Comparison of ENCODE assay signal across 9 cellular contexts in genomic region chr1:157090196-157090647, GRCh38. TPM values are rescaled to one million over a fixed set of nuclear protein-coding genes. Genes with fewer than 3 reads are reported as not detected.
DNase-seq lines count a peak whose midpoint lies in the region; ATAC-seq lines count a peak whose summit lies in the region.
"Had no signal": no experiment of that assay in that cellular context is flagged by ENCODE, and none has a peak within 500 bp of the region (broad histone marks: within the 10 kb centered on the region; RNA-seq: fewer than 3 reads in every experiment).

No MANE protein-coding gene starts in this region.

- H2BK15ac ChIP-seq in neuronal stem cell (ENCODE audit: low read length), result no peak overlapping the region

- no peaks in the 10 kb centered on the region for H3K9me3 ChIP-seq in neuronal stem cell (replicated peaks in 1 of 2; ENCODE audit: control insufficient read depth in 2 of 2, insufficient read depth in 1 of 2, low read depth in 1 of 2, low read length in 2 of 2)

- no peak overlapping the region for H4K8ac ChIP-seq in neuronal stem cell (ENCODE audit: low read depth, low read length)

- no peak overlapping the region for H3K4me2 ChIP-seq in neuronal stem cell (ENCODE audit: insufficient read depth, low read length, poor library complexity, severe bottlenecking)

- no peak overlapping the region for H4K91ac ChIP-seq in neuronal stem cell (ENCODE audit: low read depth, low read length, poor library complexity)

- H3K27me3 ChIP-seq in neuronal stem cell (ENCODE audit: control insufficient read depth in 3 of 3, insufficient read depth in 3 of 3, low read depth in 1 of 3, low read length in 3 of 3), result peaks cover 0 to 42% (median 0%) of the 10 kb centered on the region in 3 experiments

- DNase-seq in EH (ENCODE audit: low read depth) (peak; percentile 83), LHCN-M2 (ENCODE audit: low read depth) (peak; percentile 71), SHP77 (lab: John Stamatoyannopoulos, UW) (peak; percentile 81 to 83), fibroblast of the conjunctiva (ENCODE audit: low read depth) (peak; percentile 90), neuronal stem cell (ENCODE audit: low spot score) (peak; percentile 81)
- DNase-seq in stimulated activated naive CD8-positive, alpha-beta T cell treated with anti-CD3 and anti-CD28 coated beads, Interleukin-15, amount 100 ng/mL, for 72 hours, result peak; percentile 82 to 83

- H2AFZ ChIP-seq in neuronal stem cell (ENCODE audit: low read length), result peak overlapping the region; percentile 18

- H3K4ac ChIP-seq in neuronal stem cell (ENCODE audit: low read length), result no peak overlapping the region

- no peak overlapping the region for H2BK120ac ChIP-seq in neuronal stem cell (ENCODE audit: low read depth, low read length)

- no peaks in the 10 kb centered on the region for H3K4me1 Mint-ChIP-seq in activated T-helper 17 cell treated with anti-CD3 and anti-CD28 coated beads, Interleukin-2, amount 50 U/mL, for 72 hours
- peaks cover 5% of the 10 kb centered on the region for H3K4me1 Mint-ChIP-seq in stimulated activated naive CD8-positive, alpha-beta T cell treated with anti-CD3 and anti-CD28 coated beads, Interleukin-15, amount 100 ng/mL, for 72 hours

- H3K14ac ChIP-seq in neuronal stem cell (ENCODE audit: low read length), result no peak overlapping the region

- H3K27me3 Mint-ChIP-seq in activated T-helper 17 cell treated with anti-CD3 and anti-CD28 coated beads, Interleukin-2, amount 50 U/mL, for 72 hours, result no peaks in the 10 kb centered on the region
- peaks cover 9% of the 10 kb centered on the region for H3K27me3 Mint-ChIP-seq in stimulated activated naive CD8-positive, alpha-beta T cell treated with anti-CD3 and anti-CD28 coated beads, Interleukin-15, amount 100 ng/mL, for 72 hours

- no peaks in the 10 kb centered on the region for H3K36me3 ChIP-seq in neuronal stem cell (replicated peaks in 1 of 2; ENCODE audit: control insufficient read depth in 2 of 2, insufficient read depth in 2 of 2, low read length in 2 of 2)

- WGBS in neuronal stem cell (ENCODE audit: extremely low coverage in 2 of 2, insufficient read length in 2 of 2, insufficient replicate concordance in 1 of 2), 2 donors, result no CpG with 5 or more reads among the region's 10 CpGs

- no peaks in the 10 kb centered on the region for H3K9me3 Mint-ChIP-seq in activated T-helper 17 cell treated with anti-CD3 and anti-CD28 coated beads, Interleukin-2, amount 50 U/mL, for 72 hours
- no peaks in the 10 kb centered on the region for H3K9me3 Mint-ChIP-seq in stimulated activated naive CD8-positive, alpha-beta T cell treated with anti-CD3 and anti-CD28 coated beads, Interleukin-15, amount 100 ng/mL, for 72 hours

- no peak overlapping the region for H3K23ac ChIP-seq in neuronal stem cell (ENCODE audit: low read depth, low read length, poor library complexity)

- H3K79me1 ChIP-seq in neuronal stem cell (ENCODE audit: low read depth, low read length), result no peaks in the 10 kb centered on the region

- peaks cover 0 to 7% of the 10 kb centered on the region in 2 donors for H3K4me1 ChIP-seq in neuronal stem cell (ENCODE audit: control insufficient read depth in 2 of 2, insufficient read depth in 1 of 2, low read depth in 1 of 2, low read length in 2 of 2)

- no peak overlapping the region for H2AK5ac ChIP-seq in neuronal stem cell (ENCODE audit: low read depth, low read length)

- peak overlapping the region; percentile 63 for H2BK12ac ChIP-seq in neuronal stem cell (ENCODE audit: low read length)

- peak; percentile 85 for ATAC-seq in activated T-helper 17 cell treated with anti-CD3 and anti-CD28 coated beads, Interleukin-2, amount 50 U/mL, for 72 hours (replicated peaks)
- ATAC-seq in stimulated activated naive CD8-positive, alpha-beta T cell treated with anti-CD3 and anti-CD28 coated beads, Interleukin-15, amount 100 ng/mL, for 72 hours, result peak; percentile 91
- ATAC-seq in GM21515 (IDR thresholded peaks at IDR 0.05; ENCODE audit: unreplicated experiment), result no peak

- H3K4me3 ChIP-seq in neuronal stem cell (ENCODE audit: low read length in 2 of 2), result no peak overlapping the region

- no peak overlapping the region for H3K27ac ChIP-seq in neuronal stem cell (replicated peaks; ENCODE audit: low read length)
- H3K27ac ChIP-seq: epithelial cell of prostate had no signal

- no peaks in the 10 kb centered on the region for H3K36me3 Mint-ChIP-seq in activated T-helper 17 cell treated with anti-CD3 and anti-CD28 coated beads, Interleukin-2, amount 50 U/mL, for 72 hours (ENCODE audit: low read depth)

- H3K4me3 Mint-ChIP-seq in activated T-helper 17 cell treated with anti-CD3 and anti-CD28 coated beads, Interleukin-2, amount 50 U/mL, for 72 hours, result no peak overlapping the region
- no peak overlapping the region for H3K4me3 Mint-ChIP-seq in stimulated activated naive CD8-positive, alpha-beta T cell treated with anti-CD3 and anti-CD28 coated beads, Interleukin-15, amount 100 ng/mL, for 72 hours

- H2BK5ac ChIP-seq in neuronal stem cell (ENCODE audit: low read length), result no peak overlapping the region

- no peak overlapping the region for H3K27ac Mint-ChIP-seq in activated T-helper 17 cell treated with anti-CD3 and anti-CD28 coated beads, Interleukin-2, amount 50 U/mL, for 72 hours
- no peak overlapping the region for H3K27ac Mint-ChIP-seq in stimulated activated naive CD8-positive, alpha-beta T cell treated with anti-CD3 and anti-CD28 coated beads, Interleukin-15, amount 100 ng/mL, for 72 hours

- H3K18ac ChIP-seq in neuronal stem cell (ENCODE audit: low read length), result no peak overlapping the region

- no peak overlapping the region for H3K9ac ChIP-seq in neuronal stem cell (ENCODE audit: low read depth, low read length, poor library complexity)

RNA-seq across cellular contexts. Expression of gene ETV3L, which starts 9.4 kb away (rescaled TPM):
- total RNA-seq in LHCN-M2 (2014; rRNA removed), result not detected in 2 replicates
- polyA plus RNA-seq in LHCN-M2 (2012), result not detected
- under 1 TPM in 1 of 2 donors, not detected in 1; 0.26 TPM for total RNA-seq in activated T-helper 17 cell treated with anti-CD3 and anti-CD28 coated beads, Interleukin-2, amount 50 U/mL, for 72 hours
- 0.04 TPM for polyA plus RNA-seq in neuronal stem cell (2013, experiment 1 of 2)
- 0.03 TPM for polyA plus RNA-seq in neuronal stem cell (2013, experiment 2 of 2)

RNA-seq across cellular contexts. Expression of gene ARHGEF11, which starts 44.7 kb away (rescaled TPM):
- 22.4 and 25.1 TPM in 2 replicates for total RNA-seq in LHCN-M2 (2014; rRNA removed)
- polyA plus RNA-seq in LHCN-M2 (2012), result 8.9 TPM
- 1 to 10 TPM; 4.1 to 4.7 TPM for total RNA-seq in activated T-helper 17 cell treated with anti-CD3 and anti-CD28 coated beads, Interleukin-2, amount 50 U/mL, for 72 hours
- polyA plus RNA-seq in neuronal stem cell (2013, experiment 1 of 2), result 14.5 TPM
- polyA plus RNA-seq in neuronal stem cell (2013, experiment 2 of 2), result 14.6 TPM

RNA-seq across cellular contexts. Expression of gene ETV3, which starts 48.0 kb away (rescaled TPM):
- 7.6 and 11.4 TPM in 2 replicates for total RNA-seq in LHCN-M2 (2014; rRNA removed)
- 7.7 TPM for polyA plus RNA-seq in LHCN-M2 (2012)
- 10 to 100 TPM; 18.4 to 39.4 TPM for total RNA-seq in activated T-helper 17 cell treated with anti-CD3 and anti-CD28 coated beads, Interleukin-2, amount 50 U/mL, for 72 hours
- polyA plus RNA-seq in neuronal stem cell (2013, experiment 1 of 2), result 6.7 TPM
- 6.9 TPM for polyA plus RNA-seq in neuronal stem cell (2013, experiment 2 of 2)
